Comparison of ENCODE assay signal across 8 cellular contexts in genomic region chr14:95533822-95534221, GRCh38. TPM values are rescaled to one million over a fixed set of nuclear protein-coding genes. Genes with fewer than 3 reads are reported as not detected.
DNase-seq lines count a peak whose midpoint lies in the region; ATAC-seq and FAIRE-seq lines count a peak whose summit lies in the region.

No MANE protein-coding gene starts in this region.

- CTCF ChIA-PET in activated CD4-positive, alpha-beta T cell treated with anti-CD3 and anti-CD28 coated beads for 36 hours (lab: Charles Lee): interaction anchor here (0.6 to 5.0 kb wide), 10 partner anchors 10 to 1078 kb away, joined by 3 to 29 read pairs (median 8); partner anchors contain the start of gene SYNE3

- ATAC-seq in activated CD4-positive, alpha-beta T cell treated with anti-CD3 and anti-CD28 coated beads for 36 hours: no peak
- no peak for ATAC-seq in activated T-cell treated with anti-CD3 and anti-CD28 coated beads, Interleukin-2, amount 50 U/mL, for 72 hours (replicated peaks in 1 of 2)

- H3K27ac ChIP-seq in iPS-20b (ENCODE audit: low read length) (no peak overlapping the region), thymus (ENCODE audit: low read depth) (no peak overlapping the region)

- H3K9ac ChIP-seq in iPS-20b (ENCODE audit: low read depth, low read length): peak overlapping the region; percentile 93; the same call in 1 of the 2 replicates

- no peaks in the 10 kb centered on the region for H3K27me3 ChIP-seq in iPS-20b (ENCODE audit: insufficient read depth, low read length)
- H3K27me3 ChIP-seq in thymus (ENCODE audit: control insufficient read depth, insufficient read depth): no peaks in the 10 kb centered on the region

- intact Hi-C loops in activated CD4-positive, alpha-beta T cell treated with anti-CD3 and anti-CD28 coated beads for 36 hours (cut with DNase I, micrococcal nuclease): loop anchor here (1.0 to 10.0 kb wide), 15 partner anchors 11 to 1452 kb away; partner anchors contain the start of genes CLMN (in 2 of the 2), DICER1 (in 2 of the 2), SYNE3 (in 2 of the 2) and ATG2B (in 1 of the 2)
- intact Hi-C loops in posterior cingulate gyrus (cut with DNase I): no loop called here

- H3K27ac Mint-ChIP-seq in activated CD4-positive, alpha-beta T cell treated with anti-CD3 and anti-CD28 coated beads for 36 hours: peak overlapping the region; percentile 94
- peak overlapping the region; percentile 91 for H3K27ac Mint-ChIP-seq in activated T-cell treated with anti-CD3 and anti-CD28 coated beads, Interleukin-2, amount 50 U/mL, for 72 hours

- peaks cover 39% of the 10 kb centered on the region for H3K36me3 Mint-ChIP-seq in activated CD4-positive, alpha-beta T cell treated with anti-CD3 and anti-CD28 coated beads for 36 hours (ENCODE audit: low read depth)
- H3K36me3 Mint-ChIP-seq in activated T-cell treated with anti-CD3 and anti-CD28 coated beads, Interleukin-2, amount 50 U/mL, for 72 hours (ENCODE audit: insufficient read depth in 2 of 2): peaks cover 4 to 7% of the 10 kb centered on the region in 2 donors

- H3K4me1 Mint-ChIP-seq in activated CD4-positive, alpha-beta T cell treated with anti-CD3 and anti-CD28 coated beads for 36 hours: peaks cover 62% of the 10 kb centered on the region
- H3K4me1 Mint-ChIP-seq in activated T-cell treated with anti-CD3 and anti-CD28 coated beads, Interleukin-2, amount 50 U/mL, for 72 hours (ENCODE audit: low read depth): peaks cover 63% of the 10 kb centered on the region

- H3K36me3 ChIP-seq in iPS-20b (ENCODE audit: insufficient read depth, low read depth, low read length) (peaks cover 27% of the 10 kb centered on the region; the same call in 1 of the 2 replicates), thymus (ENCODE audit: control insufficient read depth, insufficient read depth) (peaks cover 4% of the 10 kb centered on the region)

- H3K9me3 ChIP-seq in iPS-20b (ENCODE audit: insufficient read depth, low read depth, low read length) (no peaks in the 10 kb centered on the region), thymus (ENCODE audit: control insufficient read depth) (peaks cover 1% of the 10 kb centered on the region)

- FAIRE-seq in RCC 7860 (lab: Jason Lieb, UNC): no peak

- H3K9me3 Mint-ChIP-seq in activated CD4-positive, alpha-beta T cell treated with anti-CD3 and anti-CD28 coated beads for 36 hours (ENCODE audit: low read depth): no peaks in the 10 kb centered on the region
- H3K9me3 Mint-ChIP-seq in activated T-cell treated with anti-CD3 and anti-CD28 coated beads, Interleukin-2, amount 50 U/mL, for 72 hours: no peaks in the 10 kb centered on the region

- under 1% methylated on average over 18 of the region's 18 CpGs for WGBS in thymus

- H3K27me3 Mint-ChIP-seq in activated CD4-positive, alpha-beta T cell treated with anti-CD3 and anti-CD28 coated beads for 36 hours: no peaks in the 10 kb centered on the region
- H3K27me3 Mint-ChIP-seq in activated T-cell treated with anti-CD3 and anti-CD28 coated beads, Interleukin-2, amount 50 U/mL, for 72 hours (ENCODE audit: low read depth): no peaks in the 10 kb centered on the region

- DNase-seq in activated CD4-positive, alpha-beta T cell treated with anti-CD3 and anti-CD28 coated beads for 36 hours: no peak
- no peak for DNase-seq in activated CD4-positive, alpha-beta T cell treated with anti-CD3 and anti-CD28 coated beads for 4 hours
- no peak for DNase-seq in activated T-cell treated with anti-CD3 and anti-CD28 coated beads, Interleukin-2, amount 50 U/mL, for 72 hours
- DNase-seq in DMS114 treated with DMSO at 0.1 percent for 48 hours (lab: John Stamatoyannopoulos, UW; ENCODE audit: unreplicated experiment) (no peak), RCC 7860 (ENCODE audit: low spot score) (no peak), posterior cingulate gyrus (no peak)

- POLR2A ChIA-PET in activated CD4-positive, alpha-beta T cell treated with anti-CD3 and anti-CD28 coated beads for 36 hours (lab: Charles Lee): interaction anchor here (2.8 kb wide), 1 partner anchor 10 kb away, joined by 30 read pairs; no protein-coding TSS in a partner anchor

- H3K4me3 Mint-ChIP-seq in activated CD4-positive, alpha-beta T cell treated with anti-CD3 and anti-CD28 coated beads for 36 hours: peak overlapping the region; percentile 93
- peak overlapping the region; percentile 91 to 97 for H3K4me3 Mint-ChIP-seq in activated T-cell treated with anti-CD3 and anti-CD28 coated beads, Interleukin-2, amount 50 U/mL, for 72 hours

- H3K4me1 ChIP-seq in iPS-20b (ENCODE audit: insufficient read depth, low read length) (peaks cover 13% of the 10 kb centered on the region), thymus (ENCODE audit: control insufficient read depth, insufficient read depth, low read length) (peaks cover 26% of the 10 kb centered on the region)

- peak overlapping the region; percentile 93 for H3K4me3 ChIP-seq in iPS-20b (ENCODE audit: low read length)
- H3K4me3 ChIP-seq in thymus (ENCODE audit: low read length): peak overlapping the region; percentile 86

RNA-seq across cellular contexts. Expression of gene GLRX5, which starts 1.0 kb away (rescaled TPM):
- total RNA-seq in activated CD4-positive, alpha-beta T cell treated with anti-CD3 and anti-CD28 coated beads for 36 hours: 10 to 100 TPM; 37.9 to 44.1 TPM
- 10 to 100 TPM; 23.1 to 26.3 TPM for total RNA-seq in activated T-cell treated with anti-CD3 and anti-CD28 coated beads, Interleukin-2, amount 50 U/mL, for 72 hours
- 44.2 TPM for polyA plus RNA-seq in thymus

RNA-seq across cellular contexts. Expression of gene SYNE3, which starts 17.4 kb away (rescaled TPM):
- 10 to 100 TPM; 27.3 to 34.2 TPM for total RNA-seq in activated CD4-positive, alpha-beta T cell treated with anti-CD3 and anti-CD28 coated beads for 36 hours
- total RNA-seq in activated T-cell treated with anti-CD3 and anti-CD28 coated beads, Interleukin-2, amount 50 U/mL, for 72 hours: 10 to 100 TPM; 59.9 to 66.2 TPM
- 1.7 TPM for polyA plus RNA-seq in thymus
